Comparison of ENCODE assay signal across 8 cellular contexts in genomic region chr4:104966349-104967033, GRCh38.
DNase-seq lines count a peak whose midpoint lies in the region; ATAC-seq and TF ChIP-seq lines count a peak whose summit lies in the region.

No MANE protein-coding gene starts in this region.

- peaks cover 12% of the 10 kb centered on the region for H3K27me3 ChIP-seq in endodermal cell (ENCODE audit: control insufficient read depth, insufficient read depth, low read length, poor library complexity, severe bottlenecking)

- peak overlapping the region; percentile 84 for H3K27ac Mint-ChIP-seq in activated CD8-positive, alpha-beta memory T cell treated with anti-CD3 and anti-CD28 coated beads, Interleukin-2, amount 10 ng/mL, durations not matched to agents 7 days and 5 days
- H3K27ac Mint-ChIP-seq in endodermal cell = no peak overlapping the region

- no peak for TF ChIP-seq CTCF in epithelial cell of esophagus (IDR thresholded peaks at IDR 0.05; ENCODE audit: insufficient read depth, low read depth, low read length, missing control alignments)
- TF ChIP-seq CTCF in endodermal cell (conservative IDR thresholded peaks at IDR 0.05) = no peak

- no peaks in the 10 kb centered on the region for H3K4me1 ChIP-seq in endodermal cell (ENCODE audit: control insufficient read depth, insufficient read depth, low read length)

- H3K9me3 ChIP-seq in endodermal cell (ENCODE audit: control insufficient read depth, low read length) = no peaks in the 10 kb centered on the region

- ATAC-seq in activated CD8-positive, alpha-beta memory T cell treated with anti-CD3 and anti-CD28 coated beads, Interleukin-2, amount 10 ng/mL, durations not matched to agents 7 days and 5 days = peak; percentile 97
- peak; percentile 97 for ATAC-seq in HG02678 (IDR thresholded peaks at IDR 0.05; ENCODE audit: unreplicated experiment)

- peak overlapping the region; percentile 50 for H3K4me3 Mint-ChIP-seq in activated CD8-positive, alpha-beta memory T cell treated with anti-CD3 and anti-CD28 coated beads, Interleukin-2, amount 10 ng/mL, durations not matched to agents 7 days and 5 days
- H3K4me3 Mint-ChIP-seq in endodermal cell = no peak overlapping the region

- H3K4me3 ChIP-seq in epithelial cell of esophagus (ENCODE audit: low read length) (peak overlapping the region; percentile 10), endodermal cell (ENCODE audit: low read length) (no peak overlapping the region)

- no peaks in the 10 kb centered on the region for H3K36me3 ChIP-seq in endodermal cell (ENCODE audit: control insufficient read depth, insufficient read depth, low read length)

- H3K9me3 Mint-ChIP-seq in activated CD8-positive, alpha-beta memory T cell treated with anti-CD3 and anti-CD28 coated beads, Interleukin-2, amount 10 ng/mL, durations not matched to agents 7 days and 5 days (ENCODE audit: low read depth) = peaks cover 3% of the 10 kb centered on the region
- H3K9me3 Mint-ChIP-seq in endodermal cell = peaks cover 9% of the 10 kb centered on the region

- H3K4me1 Mint-ChIP-seq in activated CD8-positive, alpha-beta memory T cell treated with anti-CD3 and anti-CD28 coated beads, Interleukin-2, amount 10 ng/mL, durations not matched to agents 7 days and 5 days = peaks cover 14% of the 10 kb centered on the region
- H3K4me1 Mint-ChIP-seq in endodermal cell = no peaks in the 10 kb centered on the region

- H3K27me3 Mint-ChIP-seq in activated CD8-positive, alpha-beta memory T cell treated with anti-CD3 and anti-CD28 coated beads, Interleukin-2, amount 10 ng/mL, durations not matched to agents 7 days and 5 days = peaks cover 16% of the 10 kb centered on the region
- peaks cover 10% of the 10 kb centered on the region for H3K27me3 Mint-ChIP-seq in endodermal cell (ENCODE audit: insufficient read depth)

- no peak overlapping the region for H3K27ac ChIP-seq in endodermal cell (ENCODE audit: low read depth, low read length)

- 65 to 83% methylated on average over 2 to 3 of the region's 3 CpGs for WGBS in endodermal cell (ENCODE audit: insufficient coverage in 1 of 2, insufficient read length in 1 of 2), 2 experiments

- DNase-seq in activated CD8-positive, alpha-beta memory T cell treated with anti-CD3 and anti-CD28 coated beads, Interleukin-2, amount 10 ng/mL, durations not matched to agents 7 days and 5 days = peak; percentile 67
- no peak for DNase-seq in activated CD8-positive, alpha-beta memory T cell treated with anti-CD3 and anti-CD28 coated beads for 24 hours
- DNase-seq in NCI-H510A (lab: John Stamatoyannopoulos, UW) (peak; percentile 13), epithelial cell of esophagus (ENCODE audit: low read depth) (peak; percentile 89), HK-2 (ENCODE audit: unreplicated experiment) (no peak), endodermal cell (no peak)
- peak; percentile 8 for DNase-seq in stimulated activated naive CD4-positive, alpha-beta T cell treated with Interleukin-2 at 50 U/mL for 16 hours (lab: John Stamatoyannopoulos, UW)

- H3K36me3 Mint-ChIP-seq in activated CD8-positive, alpha-beta memory T cell treated with anti-CD3 and anti-CD28 coated beads, Interleukin-2, amount 10 ng/mL, durations not matched to agents 7 days and 5 days = peaks cover 7% of the 10 kb centered on the region
- H3K36me3 Mint-ChIP-seq in endodermal cell (ENCODE audit: low read depth) = no peaks in the 10 kb centered on the region

- H3K9ac ChIP-seq in endodermal cell (ENCODE audit: extremely low read depth, low read length, poor library complexity, severe bottlenecking) = no peak overlapping the region

- CTCF ChIA-PET in activated CD8-positive, alpha-beta memory T cell treated with anti-CD3 and anti-CD28 coated beads, Interleukin-2, amount 10 ng/mL, durations not matched to agents 7 days and 5 days (lab: Charles Lee) = no interaction called here

Comparison
In these comparisons a context has a peak if more than half of its experiments do, and no peak if none do; other contexts are left out.
1. DNase-seq: peak in activated CD8-positive, alpha-beta memory T cell treated with anti-CD3 and anti-CD28 coated beads, Interleukin-2, amount 10 ng/mL, durations not matched to agents 7 days and 5 days (single experiment), NCI-H510A (single experiment), epithelial cell of esophagus (single experiment) and stimulated activated naive CD4-positive, alpha-beta T cell treated with Interleukin-2 at 50 U/mL for 16 hours (single experiment); none in activated CD8-positive, alpha-beta memory T cell treated with anti-CD3 and anti-CD28 coated beads for 24 hours (single experiment), HK-2 (single experiment) and endodermal cell (single experiment).